ENCODE assay signal across 1 cellular context in the genomic region with DNA sequence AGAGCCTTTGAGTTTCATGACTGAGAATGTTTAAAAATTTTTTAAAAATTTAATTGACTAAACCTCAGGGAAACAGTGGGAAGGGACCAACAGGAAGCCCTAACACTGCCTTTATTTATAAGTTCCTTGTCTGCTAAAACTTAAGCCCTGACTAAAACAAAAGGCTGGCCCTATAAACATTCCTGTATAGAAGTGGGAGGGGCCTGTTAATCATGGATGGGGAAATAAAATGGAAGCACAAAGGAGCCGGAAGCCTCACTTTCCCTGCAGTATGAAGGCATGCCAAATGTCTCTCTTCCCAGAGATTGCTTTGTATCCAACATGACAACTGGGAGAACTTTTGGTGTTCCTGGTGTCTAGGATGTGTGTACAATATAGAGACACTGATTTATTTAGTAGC.
TF ChIP-seq lines count a peak whose summit lies in the region.

No MANE protein-coding gene starts in this region.

TF ChIP-seq in HepG2, 621 proteins besides CTCF, POLR2A, EP300 and RAD21 (continued from another document):
- TF ChIP-seq KIAA2018 (CRISPR knock-in tag; IDR thresholded peaks at IDR 0.05; ENCODE audit: borderline replicate concordance) (no peak), RFXAP (CRISPR knock-in tag; IDR thresholded peaks at IDR 0.05; ENCODE audit: borderline replicate concordance) (no peak), ZNF670 (CRISPR knock-in tag; IDR thresholded peaks at IDR 0.05; ENCODE audit: borderline replicate concordance) (no peak), ZNF749 (CRISPR knock-in tag; IDR thresholded peaks at IDR 0.05; ENCODE audit: borderline replicate concordance) (no peak), ZNF431 (CRISPR knock-in tag; IDR thresholded peaks at IDR 0.05; ENCODE audit: borderline replicate concordance, low read depth) (no peak), MED13 (CRISPR knock-in tag; IDR thresholded peaks at IDR 0.05) (no peak), MAFK (conservative IDR thresholded peaks at IDR 0.05 in 1 of 2, IDR thresholded peaks at IDR 0.05 in 1 of 2; ENCODE audit: low read length in 2 of 2) (no peak), ZSCAN30 (CRISPR knock-in tag; IDR thresholded peaks at IDR 0.05) (no peak), ZNF615 (CRISPR knock-in tag; IDR thresholded peaks at IDR 0.05; ENCODE audit: borderline replicate concordance) (no peak), DRAP1 (CRISPR knock-in tag; IDR thresholded peaks at IDR 0.05) (no peak), SOX13 (IDR thresholded peaks at IDR 0.05) (no peak), SOX13 (CRISPR knock-in tag; conservative IDR thresholded peaks at IDR 0.05 in 1 of 2, IDR thresholded peaks at IDR 0.05 in 1 of 2) (no peak), SOX6 (IDR thresholded peaks at IDR 0.05) (no peak), SOX6 (CRISPR knock-in tag; IDR thresholded peaks at IDR 0.05) (no peak), DR1 (CRISPR knock-in tag; IDR thresholded peaks at IDR 0.05) (no peak), NFE2L1 (CRISPR knock-in tag; IDR thresholded peaks at IDR 0.05; ENCODE audit: borderline replicate concordance) (no peak), ZBTB26 (CRISPR knock-in tag; IDR thresholded peaks at IDR 0.05; ENCODE audit: borderline replicate concordance) (no peak)
TF ChIP-seq in HepG2: peak in this region for 0.
